In genomic region chr2:113890253-113891235, GRCh38 we compare ENCODE assay signal across 1 cellular context.
A peak's percentile ranks its signal among the peaks of the same experiment; 100 is the strongest.
TF ChIP-seq lines count a peak whose summit lies in the region.

No MANE protein-coding gene starts in this region.

TF ChIP-seq in HepG2, 621 proteins besides CTCF, POLR2A, EP300 and RAD21 (continued from another document and continues in another):
- 0 out of 2 replicates have a peak, but pooled peaks have one; percentile 25 for TF ChIP-seq ZNF441 (CRISPR knock-in tag; IDR thresholded peaks at IDR 0.05; ENCODE audit: borderline replicate concordance)
- no peak for TF ChIP-seq STAG1 (CRISPR knock-in tag; IDR thresholded peaks at IDR 0.05)
- TF ChIP-seq ETV5 (CRISPR knock-in tag; IDR thresholded peaks at IDR 0.05; ENCODE audit: borderline replicate concordance) = 0 out of 2 replicates have a peak, but pooled peaks have one; percentile 10
- TF ChIP-seq NKX3-1 (CRISPR knock-in tag; IDR thresholded peaks at IDR 0.05) = peak; percentile 39; the same call in 1 of the 2 replicates
- 0 out of 2 replicates have a peak, but pooled peaks have one; percentile 50 for TF ChIP-seq EED (CRISPR knock-in tag; IDR thresholded peaks at IDR 0.05)
- no peak; the same call in 1 of the 2 replicates for TF ChIP-seq MTERF4 (CRISPR knock-in tag; IDR thresholded peaks at IDR 0.05)
- peak; percentile 64; the same call in 1 of the 2 replicates for TF ChIP-seq ZNF510 (CRISPR knock-in tag; IDR thresholded peaks at IDR 0.05; ENCODE audit: low read depth)
- no peak for TF ChIP-seq ZNF674 (CRISPR knock-in tag; IDR thresholded peaks at IDR 0.05; ENCODE audit: low read depth)
- TF ChIP-seq, protein P1, sequence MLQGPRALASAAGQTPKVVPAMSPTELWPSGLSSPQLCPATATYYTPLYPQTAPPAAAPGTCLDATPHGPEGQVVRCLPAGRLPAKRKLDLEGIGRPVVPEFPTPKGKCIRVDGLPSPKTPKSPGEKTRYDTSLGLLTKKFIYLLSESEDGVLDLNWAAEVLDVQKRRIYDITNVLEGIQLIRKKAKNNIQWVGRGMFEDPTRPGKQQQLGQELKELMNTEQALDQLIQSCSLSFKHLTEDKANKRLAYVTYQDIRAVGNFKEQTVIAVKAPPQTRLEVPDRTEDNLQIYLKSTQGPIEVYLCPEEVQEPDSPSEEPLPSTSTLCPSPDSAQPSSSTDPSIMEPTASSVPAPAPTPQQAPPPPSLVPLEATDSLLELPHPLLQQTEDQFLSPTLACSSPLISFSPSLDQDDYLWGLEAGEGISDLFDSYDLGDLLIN (CRISPR knock-in tag; IDR thresholded peaks at IDR 0.05; ENCODE audit: borderline replicate concordance) = 0 out of 2 replicates have a peak, but pooled peaks have one; percentile 19
- peak; percentile 64; the same call in 1 of the 2 replicates for TF ChIP-seq ZNF724P (CRISPR knock-in tag; IDR thresholded peaks at IDR 0.05; ENCODE audit: borderline replicate concordance)
- TF ChIP-seq TCF12 (IDR thresholded peaks at IDR 0.05) = no peak
- peak; percentile 13; the same call in 1 of the 2 replicates for TF ChIP-seq TCF12 (CRISPR knock-in tag; IDR thresholded peaks at IDR 0.05)
- TF ChIP-seq ELF1 (CRISPR knock-in tag; IDR thresholded peaks at IDR 0.05) = peak; percentile 70
- peak; percentile 57; the same call in 1 of the 2 replicates for TF ChIP-seq KMT2B (CRISPR knock-in tag; IDR thresholded peaks at IDR 0.05)
- TF ChIP-seq ZNF850 (CRISPR knock-in tag; conservative IDR thresholded peaks at IDR 0.05) = 0 out of 2 replicates have a peak, but pooled peaks have one; percentile 86
- TF ChIP-seq ZNF788 (CRISPR knock-in tag; IDR thresholded peaks at IDR 0.05; ENCODE audit: borderline replicate concordance) = 0 out of 2 replicates have a peak, but pooled peaks have one; percentile 63
- TF ChIP-seq AFF4 (CRISPR knock-in tag; IDR thresholded peaks at IDR 0.05) = 0 out of 2 replicates have a peak, but pooled peaks have one; percentile 58
- TF ChIP-seq ZNF124 (CRISPR knock-in tag; IDR thresholded peaks at IDR 0.05) = 0 out of 2 replicates have a peak, but pooled peaks have one; percentile 21
- TF ChIP-seq ZNF224 (CRISPR knock-in tag; IDR thresholded peaks at IDR 0.05) = no peak
- peak; percentile 5; the same call in 1 of the 2 replicates for TF ChIP-seq TOPORS (CRISPR knock-in tag; IDR thresholded peaks at IDR 0.05)
- no peak for TF ChIP-seq ZBTB21 (CRISPR knock-in tag; IDR thresholded peaks at IDR 0.05)
- TF ChIP-seq KLF12 (CRISPR knock-in tag; IDR thresholded peaks at IDR 0.05; ENCODE audit: borderline replicate concordance) = peak; percentile 23; the same call in 1 of the 2 replicates
- peak; percentile 57; the same call in 1 of the 2 replicates for TF ChIP-seq HBP1 (CRISPR knock-in tag; IDR thresholded peaks at IDR 0.05; ENCODE audit: low read depth)
- peak; percentile 53; the same call in 1 of the 2 replicates for TF ChIP-seq ELF3 (CRISPR knock-in tag; IDR thresholded peaks at IDR 0.05)
- 0 out of 4 replicates have a peak, but pooled peaks of 1 of the 2 experiments have one; percentile 9 for TF ChIP-seq ATF4 (CRISPR knock-in tag; IDR thresholded peaks at IDR 0.05)
- TF ChIP-seq, protein P2, sequence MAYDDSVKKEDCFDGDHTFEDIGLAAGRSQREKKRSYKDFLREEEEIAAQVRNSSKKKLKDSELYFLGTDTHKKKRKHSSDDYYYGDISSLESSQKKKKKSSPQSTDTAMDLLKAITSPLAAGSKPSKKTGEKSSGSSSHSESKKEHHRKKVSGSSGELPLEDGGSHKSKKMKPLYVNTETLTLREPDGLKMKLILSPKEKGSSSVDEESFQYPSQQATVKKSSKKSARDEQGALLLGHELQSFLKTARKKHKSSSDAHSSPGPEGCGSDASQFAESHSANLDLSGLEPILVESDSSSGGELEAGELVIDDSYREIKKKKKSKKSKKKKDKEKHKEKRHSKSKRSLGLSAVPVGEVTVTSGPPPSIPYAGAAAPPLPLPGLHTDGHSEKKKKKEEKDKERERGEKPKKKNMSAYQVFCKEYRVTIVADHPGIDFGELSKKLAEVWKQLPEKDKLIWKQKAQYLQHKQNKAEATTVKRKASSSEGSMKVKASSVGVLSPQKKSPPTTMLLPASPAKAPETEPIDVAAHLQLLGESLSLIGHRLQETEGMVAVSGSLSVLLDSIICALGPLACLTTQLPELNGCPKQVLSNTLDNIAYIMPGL (CRISPR knock-in tag; IDR thresholded peaks at IDR 0.05; ENCODE audit: borderline replicate concordance in 1 of 2, low read depth in 1 of 2) = peak in 1 of 2 experiments; percentile 37; a peak in 1 of 4 replicates
- no peak for TF ChIP-seq ZFP41 (CRISPR knock-in tag; IDR thresholded peaks at IDR 0.05; ENCODE audit: borderline replicate concordance)
- TF ChIP-seq ZNF281 (CRISPR knock-in tag; IDR thresholded peaks at IDR 0.05; ENCODE audit: borderline replicate concordance) = peak; percentile 78
- no peak for TF ChIP-seq ZNF713 (CRISPR knock-in tag; IDR thresholded peaks at IDR 0.05)
- peak; percentile 49; the same call in 1 of the 2 replicates for TF ChIP-seq SPEN (CRISPR knock-in tag; IDR thresholded peaks at IDR 0.05; ENCODE audit: low read depth)
- TF ChIP-seq MIXL1 (CRISPR knock-in tag; IDR thresholded peaks at IDR 0.05) = no peak
- no peak for TF ChIP-seq GPN1 (CRISPR knock-in tag; IDR thresholded peaks at IDR 0.05; ENCODE audit: borderline replicate concordance)
- TF ChIP-seq, protein P3, sequence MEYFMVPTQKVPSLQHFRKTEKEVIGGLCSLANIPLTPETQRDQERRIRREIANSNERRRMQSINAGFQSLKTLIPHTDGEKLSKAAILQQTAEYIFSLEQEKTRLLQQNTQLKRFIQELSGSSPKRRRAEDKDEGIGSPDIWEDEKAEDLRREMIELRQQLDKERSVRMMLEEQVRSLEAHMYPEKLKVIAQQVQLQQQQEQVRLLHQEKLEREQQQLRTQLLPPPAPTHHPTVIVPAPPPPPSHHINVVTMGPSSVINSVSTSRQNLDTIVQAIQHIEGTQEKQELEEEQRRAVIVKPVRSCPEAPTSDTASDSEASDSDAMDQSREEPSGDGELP (IDR thresholded peaks at IDR 0.05; ENCODE audit: borderline replicate concordance, low read depth) = no peak
- TF ChIP-seq ZNF232 (CRISPR knock-in tag; IDR thresholded peaks at IDR 0.05; ENCODE audit: borderline replicate concordance) = no peak
- TF ChIP-seq MEIS1 (CRISPR knock-in tag; IDR thresholded peaks at IDR 0.05; ENCODE audit: borderline replicate concordance) = 0 out of 2 replicates have a peak, but pooled peaks have one; percentile 16
- no peak for TF ChIP-seq HCFC1 (IDR thresholded peaks at IDR 0.05; ENCODE audit: low read depth, low read length)
- 0 out of 2 replicates have a peak, but pooled peaks have one; percentile 12 for TF ChIP-seq ZNF639 (CRISPR knock-in tag; conservative IDR thresholded peaks at IDR 0.05)
- TF ChIP-seq ZBTB49 (CRISPR knock-in tag; IDR thresholded peaks at IDR 0.05; ENCODE audit: borderline replicate concordance) = no peak
- TF ChIP-seq SCMH1 (CRISPR knock-in tag; IDR thresholded peaks at IDR 0.05; ENCODE audit: borderline replicate concordance) = no peak
- no peak for TF ChIP-seq SP4 (CRISPR knock-in tag; IDR thresholded peaks at IDR 0.05)
- TF ChIP-seq DR1 (CRISPR knock-in tag; IDR thresholded peaks at IDR 0.05) = no peak
- TF ChIP-seq HIVEP1 (CRISPR knock-in tag; IDR thresholded peaks at IDR 0.05) = peak; percentile 52; the same call in 1 of the 2 replicates
